ENCODE assay signal across 8 cellular contexts in the genomic region with DNA sequence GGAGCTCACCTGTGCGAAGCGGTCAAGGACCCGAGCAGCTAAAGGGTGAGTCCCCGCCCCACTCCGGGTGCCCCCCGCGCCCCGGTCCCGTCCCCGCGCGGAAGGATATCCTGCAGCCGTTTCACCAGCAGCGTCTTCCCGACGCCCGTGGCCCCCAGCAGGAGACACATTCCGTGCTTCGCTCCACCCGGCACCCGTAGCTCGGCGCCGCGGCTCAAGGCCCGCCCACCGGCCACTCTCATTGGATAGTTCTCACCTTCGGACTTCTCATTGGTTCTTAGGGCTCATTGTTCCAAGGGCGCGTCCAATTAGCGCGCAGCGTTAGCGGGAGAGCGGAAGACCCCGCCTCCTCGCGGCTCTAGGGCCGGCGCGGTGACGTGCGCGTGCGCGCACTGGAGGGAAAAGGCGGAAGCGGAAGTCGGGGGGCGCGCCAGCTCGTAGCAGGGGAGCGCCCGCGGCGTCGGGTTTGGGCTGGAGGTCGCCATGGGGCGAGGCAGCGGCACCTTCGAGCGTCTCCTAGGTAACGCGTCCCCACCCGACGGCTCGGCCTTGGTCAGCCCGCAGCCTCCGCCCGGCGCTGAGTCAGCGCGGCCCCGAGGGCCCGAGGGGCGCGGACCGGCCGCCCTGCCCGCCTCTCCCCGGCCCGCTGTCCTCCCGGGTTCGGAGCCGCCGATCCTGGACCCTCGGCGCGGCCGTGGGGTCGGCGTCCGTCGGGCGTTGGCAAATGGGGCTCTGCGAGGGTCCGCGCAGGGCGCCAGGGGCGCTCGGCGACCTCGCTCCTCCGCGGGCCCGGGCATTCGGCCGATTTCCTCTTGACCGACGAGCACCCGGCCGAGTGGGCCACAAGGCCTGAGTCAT. TPM values are rescaled to one million over a fixed set of nuclear protein-coding genes. Genes with fewer than 3 reads are reported as not detected.
DNase-seq lines count a peak whose midpoint lies in the region; ATAC-seq and TF ChIP-seq lines count a peak whose summit lies in the region.

A gene with protein sequence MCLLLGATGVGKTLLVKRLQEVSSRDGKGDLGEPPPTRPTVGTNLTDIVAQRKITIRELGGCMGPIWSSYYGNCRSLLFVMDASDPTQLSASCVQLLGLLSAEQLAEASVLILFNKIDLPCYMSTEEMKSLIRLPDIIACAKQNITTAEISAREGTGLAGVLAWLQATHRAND (minus strand): TSS at position 214 of the 858 bp plus-strand sequence. CDS start 44 bp downstream, at position 170.
A gene with protein sequence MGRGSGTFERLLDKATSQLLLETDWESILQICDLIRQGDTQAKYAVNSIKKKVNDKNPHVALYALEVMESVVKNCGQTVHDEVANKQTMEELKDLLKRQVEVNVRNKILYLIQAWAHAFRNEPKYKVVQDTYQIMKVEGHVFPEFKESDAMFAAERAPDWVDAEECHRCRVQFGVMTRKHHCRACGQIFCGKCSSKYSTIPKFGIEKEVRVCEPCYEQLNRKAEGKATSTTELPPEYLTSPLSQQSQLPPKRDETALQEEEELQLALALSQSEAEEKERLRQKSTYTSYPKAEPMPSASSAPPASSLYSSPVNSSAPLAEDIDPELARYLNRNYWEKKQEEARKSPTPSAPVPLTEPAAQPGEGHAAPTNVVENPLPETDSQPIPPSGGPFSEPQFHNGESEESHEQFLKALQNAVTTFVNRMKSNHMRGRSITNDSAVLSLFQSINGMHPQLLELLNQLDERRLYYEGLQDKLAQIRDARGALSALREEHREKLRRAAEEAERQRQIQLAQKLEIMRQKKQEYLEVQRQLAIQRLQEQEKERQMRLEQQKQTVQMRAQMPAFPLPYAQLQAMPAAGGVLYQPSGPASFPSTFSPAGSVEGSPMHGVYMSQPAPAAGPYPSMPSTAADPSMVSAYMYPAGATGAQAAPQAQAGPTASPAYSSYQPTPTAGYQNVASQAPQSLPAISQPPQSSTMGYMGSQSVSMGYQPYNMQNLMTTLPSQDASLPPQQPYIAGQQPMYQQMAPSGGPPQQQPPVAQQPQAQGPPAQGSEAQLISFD (plus strand): TSS at position 428 of the 858 bp plus-strand sequence. CDS start 56 bp downstream, at position 484.

- no peaks in the 10 kb centered on the region for H3K27me3 ChIP-seq in lung (ENCODE audit: control insufficient read depth, insufficient read depth)

- TF ChIP-seq CTCF in GM20000 (IDR thresholded peaks at IDR 0.05; ENCODE audit: extremely low read depth, missing control alignments) (no peak), lung (IDR thresholded peaks at IDR 0.05; ENCODE audit: control extremely low read depth, extremely low read depth) (no peak)

- peak within 1 kb of the TSS; percentile 91 for H3K4me3 ChIP-seq in lung

- CTCF ChIA-PET in activated CD8-positive, alpha-beta memory T cell treated with anti-CD3 and anti-CD28 coated beads for 36 hours (lab: Charles Lee) = interaction anchor here (0.9 to 5.3 kb wide), 8 partner anchors 10 to 131 kb away, joined by 3 to 26 read pairs (median 4); a partner anchor contains a TSS

- H3K4me1 ChIP-seq in lung (ENCODE audit: control insufficient read depth in 2 of 2, insufficient read depth in 2 of 2, low read length in 2 of 2) = peaks cover 5 to 13% of the 10 kb centered on the region in 2 donors

- 0 to 1% methylated on average over 67 to 112 of the region's 112 CpGs for WGBS in lung, 2 donors

- POLR2A ChIA-PET in activated CD8-positive, alpha-beta memory T cell treated with anti-CD3 and anti-CD28 coated beads for 36 hours (lab: Charles Lee) = interaction anchor here (0.6 to 1.8 kb wide), 14 partner anchors 9 to 461 kb away, joined by 3 to 13 read pairs (median 4); a partner anchor contains a TSS

- ATAC-seq in lung (ENCODE audit: insufficient read depth, low FRiP score) = peak; percentile 98

- DNase-seq in CMK (ENCODE audit: low read depth) = peak; percentile 99
- peak; percentile 100 for DNase-seq in GM20000 (ENCODE audit: low spot score)
- DNase-seq in HT-29 (ENCODE audit: low spot score) = peak; percentile 99
- peak; percentile 98 to 99 for DNase-seq in NOMO-1 (lab: John Stamatoyannopoulos, UW; ENCODE audit: unreplicated experiment in 2 of 2)
- peak; percentile 97 for DNase-seq in effector CD8-positive, alpha-beta T cell (lab: John Stamatoyannopoulos, UW)
- DNase-seq in lung (ENCODE audit: low spot score) = peak; percentile 97
- DNase-seq in stimulated activated CD4-positive, alpha-beta T cell treated with anti-CD3 and anti-CD28 coated beads, TNF-alpha, amount 100 ng/mL, for 4 hours (ENCODE audit: low read depth in 3 of 3) = peak; percentile 92 to 96 (median 95)

- H3K36me3 ChIP-seq in lung (ENCODE audit: control insufficient read depth in 2 of 2, insufficient read depth in 2 of 2, low read length in 2 of 2) = peaks cover 0 to 36% of the 10 kb centered on the region in 2 donors

- H3K9me3 ChIP-seq in lung (ENCODE audit: control insufficient read depth in 2 of 2, insufficient read depth in 1 of 2, low read length in 1 of 2) = no peaks in the 10 kb centered on the region

- peak within 1 kb of the TSS; percentile 87 to 94 for H3K27ac ChIP-seq in lung (ENCODE audit: low read depth in 1 of 2, low read length in 1 of 2)

RNA-seq across cellular contexts. Expression of the first gene that starts in this region (rescaled TPM):
- total RNA-seq in HT-29 (2014; rRNA removed; shearing (Covaris generic)) = 36.5 and 39.7 TPM in 2 replicates
- 10 to 100 TPM; 17.7 to 18.5 TPM for total RNA-seq in activated CD8-positive, alpha-beta memory T cell treated with anti-CD3 and anti-CD28 coated beads for 36 hours
- 10 to 100 TPM; 27.4 to 31.8 TPM for total RNA-seq in lung
- 10 to 100 TPM; 27.8 to 59.5 TPM for polyA plus RNA-seq in lung

RNA-seq across cellular contexts. Expression of the second gene that starts in this region (rescaled TPM):
- total RNA-seq in HT-29 (2014; rRNA removed; shearing (Covaris generic)) = 177 and 183 TPM in 2 replicates
- total RNA-seq in activated CD8-positive, alpha-beta memory T cell treated with anti-CD3 and anti-CD28 coated beads for 36 hours = 100 to 1,000 TPM; 132 to 136 TPM
- total RNA-seq in lung = 100 to 1,000 TPM in 1 of 2 donors, 10 to 100 TPM in 1; 51.5 to 128 TPM
- 100 to 1,000 TPM; 100 to 115 TPM for polyA plus RNA-seq in lung

Comparison
In these comparisons a context has a peak if more than half of its experiments do, and no peak if none do; other contexts are left out.
1. Peak in every context shown above with its lines: DNase-seq, ATAC-seq, H3K4me3 ChIP-seq and H3K27ac ChIP-seq.